1 cellular context compared by ENCODE assay signal in the genomic region with DNA sequence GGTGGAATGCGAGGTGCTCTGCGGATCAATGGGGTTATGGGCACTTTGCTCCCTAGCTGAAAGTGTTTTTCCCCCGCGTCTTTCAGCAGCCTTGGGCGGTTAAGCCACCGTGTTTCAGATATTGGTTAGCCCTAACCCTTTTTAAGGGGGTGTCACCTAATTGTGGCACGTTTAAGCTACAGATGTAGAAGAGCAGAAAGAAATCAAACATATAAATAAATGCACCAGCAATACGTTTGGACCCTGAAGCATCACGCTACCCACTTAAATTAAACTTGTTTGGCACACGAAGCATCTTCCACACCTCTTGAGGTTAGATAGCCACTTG.
TF ChIP-seq lines count a peak whose summit lies in the region.

No MANE protein-coding gene starts in this region.

TF ChIP-seq in HepG2, 621 proteins besides CTCF, POLR2A, EP300 and RAD21 (continued from another document):
- TF ChIP-seq ZNF326 (CRISPR knock-in tag; IDR thresholded peaks at IDR 0.05; ENCODE audit: borderline replicate concordance) (no peak), ZNF354B (CRISPR knock-in tag; IDR thresholded peaks at IDR 0.05) (no peak), SKI (IDR thresholded peaks at IDR 0.05; ENCODE audit: partially characterized antibody) (no peak), ATF1 (CRISPR knock-in tag; IDR thresholded peaks at IDR 0.05) (no peak), ZBTB20 (CRISPR knock-in tag; IDR thresholded peaks at IDR 0.05; ENCODE audit: borderline replicate concordance, low read depth) (no peak), STAG1 (CRISPR knock-in tag; IDR thresholded peaks at IDR 0.05) (no peak), ZSCAN30 (CRISPR knock-in tag; IDR thresholded peaks at IDR 0.05) (no peak), NR2C2 (CRISPR knock-in tag; IDR thresholded peaks at IDR 0.05; ENCODE audit: borderline replicate concordance) (no peak), KLF15 (CRISPR knock-in tag; IDR thresholded peaks at IDR 0.05; ENCODE audit: borderline replicate concordance) (no peak), PCBP1 (IDR thresholded peaks at IDR 0.05; ENCODE audit: borderline replicate concordance, low read depth, low read length) (no peak), ONECUT2 (CRISPR knock-in tag; IDR thresholded peaks at IDR 0.05) (no peak), KDM5A (IDR thresholded peaks at IDR 0.05; ENCODE audit: borderline replicate concordance, low read length) (0 out of 2 replicates have a peak, but pooled peaks have one; percentile 17), NAIF1 (CRISPR knock-in tag; IDR thresholded peaks at IDR 0.05; ENCODE audit: borderline replicate concordance) (no peak), ZSCAN29 (CRISPR knock-in tag; conservative IDR thresholded peaks at IDR 0.05) (no peak), CBX2 (IDR thresholded peaks at IDR 0.05; ENCODE audit: low read depth, low read length) (no peak), CBX2 (CRISPR knock-in tag; IDR thresholded peaks at IDR 0.05; ENCODE audit: low read depth) (no peak), ZNF230 (CRISPR knock-in tag; IDR thresholded peaks at IDR 0.05) (0 out of 2 replicates have a peak, but pooled peaks have one; percentile 1), HDAC1 (CRISPR knock-in tag; IDR thresholded peaks at IDR 0.05) (no peak), RFXAP (CRISPR knock-in tag; IDR thresholded peaks at IDR 0.05; ENCODE audit: borderline replicate concordance) (no peak), ZNF605 (CRISPR knock-in tag; IDR thresholded peaks at IDR 0.05) (no peak)
- TF ChIP-seq, protein P1, sequence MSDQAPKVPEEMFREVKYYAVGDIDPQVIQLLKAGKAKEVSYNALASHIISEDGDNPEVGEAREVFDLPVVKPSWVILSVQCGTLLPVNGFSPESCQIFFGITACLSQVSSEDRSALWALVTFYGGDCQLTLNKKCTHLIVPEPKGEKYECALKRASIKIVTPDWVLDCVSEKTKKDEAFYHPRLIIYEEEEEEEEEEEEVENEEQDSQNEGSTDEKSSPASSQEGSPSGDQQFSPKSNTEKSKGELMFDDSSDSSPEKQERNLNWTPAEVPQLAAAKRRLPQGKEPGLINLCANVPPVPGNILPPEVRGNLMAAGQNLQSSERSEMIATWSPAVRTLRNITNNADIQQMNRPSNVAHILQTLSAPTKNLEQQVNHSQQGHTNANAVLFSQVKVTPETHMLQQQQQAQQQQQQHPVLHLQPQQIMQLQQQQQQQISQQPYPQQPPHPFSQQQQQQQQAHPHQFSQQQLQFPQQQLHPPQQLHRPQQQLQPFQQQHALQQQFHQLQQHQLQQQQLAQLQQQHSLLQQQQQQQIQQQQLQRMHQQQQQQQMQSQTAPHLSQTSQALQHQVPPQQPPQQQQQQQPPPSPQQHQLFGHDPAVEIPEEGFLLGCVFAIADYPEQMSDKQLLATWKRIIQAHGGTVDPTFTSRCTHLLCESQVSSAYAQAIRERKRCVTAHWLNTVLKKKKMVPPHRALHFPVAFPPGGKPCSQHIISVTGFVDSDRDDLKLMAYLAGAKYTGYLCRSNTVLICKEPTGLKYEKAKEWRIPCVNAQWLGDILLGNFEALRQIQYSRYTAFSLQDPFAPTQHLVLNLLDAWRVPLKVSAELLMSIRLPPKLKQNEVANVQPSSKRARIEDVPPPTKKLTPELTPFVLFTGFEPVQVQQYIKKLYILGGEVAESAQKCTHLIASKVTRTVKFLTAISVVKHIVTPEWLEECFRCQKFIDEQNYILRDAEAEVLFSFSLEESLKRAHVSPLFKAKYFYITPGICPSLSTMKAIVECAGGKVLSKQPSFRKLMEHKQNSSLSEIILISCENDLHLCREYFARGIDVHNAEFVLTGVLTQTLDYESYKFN (CRISPR knock-in tag; conservative IDR thresholded peaks at IDR 0.05): 0 out of 2 replicates have a peak, but pooled peaks have one; percentile 10
- TF ChIP-seq, protein P2, sequence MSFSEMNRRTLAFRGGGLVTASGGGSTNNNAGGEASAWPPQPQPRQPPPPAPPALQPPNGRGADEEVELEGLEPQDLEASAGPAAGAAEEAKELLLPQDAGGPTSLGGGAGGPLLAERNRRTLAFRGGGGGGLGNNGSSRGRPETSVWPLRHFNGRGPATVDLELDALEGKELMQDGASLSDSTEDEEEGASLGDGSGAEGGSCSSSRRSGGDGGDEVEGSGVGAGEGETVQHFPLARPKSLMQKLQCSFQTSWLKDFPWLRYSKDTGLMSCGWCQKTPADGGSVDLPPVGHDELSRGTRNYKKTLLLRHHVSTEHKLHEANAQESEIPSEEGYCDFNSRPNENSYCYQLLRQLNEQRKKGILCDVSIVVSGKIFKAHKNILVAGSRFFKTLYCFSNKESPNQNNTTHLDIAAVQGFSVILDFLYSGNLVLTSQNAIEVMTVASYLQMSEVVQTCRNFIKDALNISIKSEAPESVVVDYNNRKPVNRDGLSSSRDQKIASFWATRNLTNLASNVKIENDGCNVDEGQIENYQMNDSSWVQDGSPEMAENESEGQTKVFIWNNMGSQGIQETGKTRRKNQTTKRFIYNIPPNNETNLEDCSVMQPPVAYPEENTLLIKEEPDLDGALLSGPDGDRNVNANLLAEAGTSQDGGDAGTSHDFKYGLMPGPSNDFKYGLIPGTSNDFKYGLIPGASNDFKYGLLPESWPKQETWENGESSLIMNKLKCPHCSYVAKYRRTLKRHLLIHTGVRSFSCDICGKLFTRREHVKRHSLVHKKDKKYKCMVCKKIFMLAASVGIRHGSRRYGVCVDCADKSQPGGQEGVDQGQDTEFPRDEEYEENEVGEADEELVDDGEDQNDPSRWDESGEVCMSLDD (CRISPR knock-in tag; IDR thresholded peaks at IDR 0.05; ENCODE audit: borderline replicate concordance): 0 out of 2 replicates have a peak, but pooled peaks have one; percentile 7
- TF ChIP-seq, protein P3, sequence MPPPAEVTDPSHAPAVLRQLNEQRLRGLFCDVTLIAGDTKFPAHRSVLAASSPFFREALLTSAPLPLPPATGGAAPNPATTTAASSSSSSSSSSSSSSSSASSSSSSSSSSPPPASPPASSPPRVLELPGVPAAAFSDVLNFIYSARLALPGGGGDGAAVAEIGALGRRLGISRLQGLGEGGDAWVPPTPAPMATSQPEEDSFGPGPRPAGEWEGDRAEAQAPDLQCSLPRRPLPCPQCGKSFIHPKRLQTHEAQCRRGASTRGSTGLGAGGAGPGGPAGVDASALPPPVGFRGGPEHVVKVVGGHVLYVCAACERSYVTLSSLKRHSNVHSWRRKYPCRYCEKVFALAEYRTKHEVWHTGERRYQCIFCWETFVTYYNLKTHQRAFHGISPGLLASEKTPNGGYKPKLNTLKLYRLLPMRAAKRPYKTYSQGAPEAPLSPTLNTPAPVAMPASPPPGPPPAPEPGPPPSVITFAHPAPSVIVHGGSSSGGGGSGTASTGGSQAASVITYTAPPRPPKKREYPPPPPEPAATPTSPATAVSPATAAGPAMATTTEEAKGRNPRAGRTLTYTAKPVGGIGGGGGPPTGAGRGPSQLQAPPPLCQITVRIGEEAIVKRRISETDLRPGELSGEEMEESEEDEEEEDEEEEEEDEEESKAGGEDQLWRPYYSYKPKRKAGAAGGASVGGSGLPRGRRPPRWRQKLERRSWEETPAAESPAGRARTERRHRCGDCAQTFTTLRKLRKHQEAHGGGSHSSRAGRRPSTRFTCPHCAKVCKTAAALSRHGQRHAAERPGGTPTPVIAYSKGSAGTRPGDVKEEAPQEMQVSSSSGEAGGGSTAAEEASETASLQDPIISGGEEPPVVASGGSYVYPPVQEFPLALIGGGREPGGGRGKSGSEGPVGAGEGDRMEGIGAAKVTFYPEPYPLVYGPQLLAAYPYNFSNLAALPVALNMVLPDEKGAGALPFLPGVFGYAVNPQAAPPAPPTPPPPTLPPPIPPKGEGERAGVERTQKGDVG (CRISPR knock-in tag; IDR thresholded peaks at IDR 0.05; ENCODE audit: borderline replicate concordance): no peak
- TF ChIP-seq, protein P4, sequence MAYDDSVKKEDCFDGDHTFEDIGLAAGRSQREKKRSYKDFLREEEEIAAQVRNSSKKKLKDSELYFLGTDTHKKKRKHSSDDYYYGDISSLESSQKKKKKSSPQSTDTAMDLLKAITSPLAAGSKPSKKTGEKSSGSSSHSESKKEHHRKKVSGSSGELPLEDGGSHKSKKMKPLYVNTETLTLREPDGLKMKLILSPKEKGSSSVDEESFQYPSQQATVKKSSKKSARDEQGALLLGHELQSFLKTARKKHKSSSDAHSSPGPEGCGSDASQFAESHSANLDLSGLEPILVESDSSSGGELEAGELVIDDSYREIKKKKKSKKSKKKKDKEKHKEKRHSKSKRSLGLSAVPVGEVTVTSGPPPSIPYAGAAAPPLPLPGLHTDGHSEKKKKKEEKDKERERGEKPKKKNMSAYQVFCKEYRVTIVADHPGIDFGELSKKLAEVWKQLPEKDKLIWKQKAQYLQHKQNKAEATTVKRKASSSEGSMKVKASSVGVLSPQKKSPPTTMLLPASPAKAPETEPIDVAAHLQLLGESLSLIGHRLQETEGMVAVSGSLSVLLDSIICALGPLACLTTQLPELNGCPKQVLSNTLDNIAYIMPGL (CRISPR knock-in tag; IDR thresholded peaks at IDR 0.05; ENCODE audit: borderline replicate concordance in 1 of 2, low read depth in 1 of 2): peak in 1 of 2 experiments; percentile 39; a peak in 1 of 4 replicates
